Comparison of ENCODE assay signal across 2 cellular contexts in the genomic region with DNA sequence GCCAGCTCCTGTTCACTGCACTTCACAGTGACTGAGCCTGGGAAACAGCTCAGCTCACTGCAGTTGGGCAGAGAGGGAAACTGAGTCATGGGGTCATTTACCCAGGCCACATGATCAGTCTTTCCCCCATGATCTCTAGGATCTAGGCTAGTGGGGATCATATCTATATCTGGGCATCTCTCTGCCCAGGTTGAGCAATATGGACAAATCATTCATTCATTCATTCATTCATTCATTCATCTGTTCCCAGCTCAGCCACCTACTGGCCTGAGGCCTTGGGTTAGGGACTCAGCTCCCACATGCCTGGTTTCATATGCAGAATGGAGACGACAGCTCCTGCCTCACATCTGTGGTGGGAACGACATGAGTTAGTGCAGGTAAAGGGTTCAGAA.
A peak's percentile ranks its signal among the peaks of the same experiment; 100 is the strongest.
TF ChIP-seq lines count a peak whose summit lies in the region.

No MANE protein-coding gene starts in this region.

TF ChIP-seq in GM12891, 5 proteins besides CTCF, POLR2A, EP300 and RAD21:
- TF ChIP-seq TAF1 (IDR thresholded peaks at IDR 0.05; ENCODE audit: low read depth, low read length) (no peak), SPI1 (IDR thresholded peaks at IDR 0.05; ENCODE audit: low read depth, low read length) (no peak), POLR2AphosphoS5 (IDR thresholded peaks at IDR 0.05; ENCODE audit: low read depth, low read length) (no peak)

TF ChIP-seq in GM12878, 131 proteins besides CTCF, POLR2A, EP300 and RAD21:
- peak; percentile 64; the same call in 1 of the 2 replicates for TF ChIP-seq ZNF24 (IDR thresholded peaks at IDR 0.05)
- TF ChIP-seq NFXL1 (IDR thresholded peaks at IDR 0.05; ENCODE audit: borderline replicate concordance): no peak
- TF ChIP-seq CREB1 (IDR thresholded peaks at IDR 0.05; ENCODE audit: low read depth): no peak
- no peak for TF ChIP-seq TAF1 (IDR thresholded peaks at IDR 0.05; ENCODE audit: borderline replicate concordance, low read depth, low read length)
- TF ChIP-seq POLR2AphosphoS2 (IDR thresholded peaks at IDR 0.05; ENCODE audit: low read depth, low read length): no peak
- TF ChIP-seq NBN (IDR thresholded peaks at IDR 0.05): no peak
TF ChIP-seq in GM12878: peak in this region for 1.
